Comparison of ENCODE assay signal across 12 cellular contexts in the genomic region with DNA sequence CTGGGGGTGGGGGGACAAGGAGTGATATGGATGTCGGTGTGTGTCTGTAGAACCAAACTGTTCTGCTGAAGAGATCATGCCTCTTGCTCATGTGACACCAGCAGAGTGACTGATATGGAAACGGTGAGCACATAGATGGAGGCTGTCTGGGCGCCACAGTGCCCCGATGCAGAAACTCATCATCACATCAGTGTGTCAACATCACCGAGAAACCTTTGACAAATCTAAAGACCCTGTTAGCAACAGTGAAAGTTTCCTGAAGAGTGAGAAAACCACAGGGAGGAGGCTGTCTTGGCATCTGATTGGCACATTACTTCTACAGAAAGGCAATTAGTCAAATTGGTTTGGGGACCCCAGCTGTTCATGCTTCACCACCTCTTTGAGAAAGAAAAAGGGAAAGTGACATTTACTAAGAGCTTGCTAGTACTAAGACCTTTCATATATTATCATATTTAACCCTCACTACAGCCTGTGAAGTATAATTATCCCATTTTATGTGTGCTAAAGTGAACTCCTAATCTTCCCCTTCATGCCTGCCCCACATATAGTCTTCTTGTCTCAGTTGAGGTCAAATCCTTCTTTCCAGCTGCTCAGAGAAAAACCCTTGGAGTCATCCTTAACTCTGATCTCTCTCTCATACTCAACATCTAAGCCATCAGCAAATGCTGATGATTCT. TPM values are rescaled to one million over a fixed set of nuclear protein-coding genes. Genes with fewer than 3 reads are reported as not detected.
DNase-seq lines count a peak whose midpoint lies in the region; ATAC-seq and TF ChIP-seq lines count a peak whose summit lies in the region.
"Had no signal": no experiment of that assay in that cellular context is flagged by ENCODE, and none has a peak within 500 bp of the region (broad histone marks: within the 10 kb centered on the region; RNA-seq: fewer than 3 reads in every experiment).

No MANE protein-coding gene starts in this region.

- POLR2A ChIA-PET in CD4-positive, alpha-beta memory T cell (lab: Charles Lee; ENCODE audit: partially characterized antibody), result interaction anchor here (0.5 to 1.9 kb wide), 6 partner anchors 9 to 35 kb away, joined by 3 to 6 read pairs (median 3); no protein-coding TSS in a partner anchor
- POLR2A ChIA-PET in GM10248 (lab: Yijun Ruan, JAX), result no interaction called here

- peak overlapping the region; percentile 14 for H3K27ac ChIP-seq in CD4-positive, alpha-beta memory T cell (ENCODE audit: low read depth, low read length)
- H3K27ac ChIP-seq in psoas muscle, result no peak overlapping the region

- peak in 1 of 5 donors; percentile 77 for DNase-seq in CD4-positive, alpha-beta memory T cell
- DNase-seq in activated naive CD8-positive, alpha-beta T cell treated with anti-CD3 and anti-CD28 coated beads for 36 hours, result peak; percentile 82
- DNase-seq in GM10248 (ENCODE audit: extremely low spot score), result no peak
- DNase-seq in omental fat pad (ENCODE audit: low spot score), result no peak
- no peak for DNase-seq in T-helper 9 cell
- no peak for DNase-seq in psoas muscle
- DNase-seq: DMS79, NCI-H1694 had no signal

- H3K27me3 ChIP-seq in CD4-positive, alpha-beta memory T cell (ENCODE audit: insufficient read depth, low read length), result no peaks in the 10 kb centered on the region
- H3K27me3 ChIP-seq in psoas muscle (ENCODE audit: insufficient read depth in 3 of 3, low read length in 2 of 3), result no peaks in the 10 kb centered on the region

- H3K4me1 ChIP-seq in CD4-positive, alpha-beta memory T cell (ENCODE audit: insufficient read depth, low read length), result peaks cover 81% of the 10 kb centered on the region
- H3K4me1 ChIP-seq in psoas muscle, result peaks cover 4% of the 10 kb centered on the region

- peaks cover 66 to 96% (median 78%) of the 10 kb centered on the region in 4 donors for H3K4me1 Mint-ChIP-seq in CD4-positive, alpha-beta memory T cell
- peaks cover 82% of the 10 kb centered on the region for H3K4me1 Mint-ChIP-seq in activated naive CD8-positive, alpha-beta T cell treated with anti-CD3 and anti-CD28 coated beads for 36 hours

- intact Hi-C loops in CD4-positive, alpha-beta memory T cell (cut with micrococcal nuclease), result no loop called here
- intact Hi-C loops in psoas muscle (cut with DNase I), result no loop called here

- no peaks in the 10 kb centered on the region for H3K9me3 Mint-ChIP-seq in CD4-positive, alpha-beta memory T cell
- H3K9me3 Mint-ChIP-seq in activated naive CD8-positive, alpha-beta T cell treated with anti-CD3 and anti-CD28 coated beads for 36 hours, result no peaks in the 10 kb centered on the region

- no peak overlapping the region for H3K4me3 ChIP-seq in CD4-positive, alpha-beta memory T cell (ENCODE audit: low read length in 2 of 2)
- no peak overlapping the region for H3K4me3 ChIP-seq in psoas muscle

- CTCF ChIA-PET in CD4-positive, alpha-beta memory T cell (lab: Charles Lee; ENCODE audit: partially characterized antibody), result interaction anchor here (1.3 to 1.7 kb wide), 2 partner anchors 11 to 25 kb away, joined by 5 read pairs; partner anchors contain the start of gene CSF2
- CTCF ChIA-PET in GM10248 (lab: Yijun Ruan, JAX), result interaction anchor here (1.1 to 2.1 kb wide), 4 partner anchors 11 to 80 kb away, joined by 3 to 7 read pairs (median 4); no protein-coding TSS in a partner anchor

- H3K9me3 ChIP-seq in CD4-positive, alpha-beta memory T cell (ENCODE audit: control insufficient read depth in 1 of 2, low read length in 2 of 2), result no peaks in the 10 kb centered on the region
- no peaks in the 10 kb centered on the region for H3K9me3 ChIP-seq in psoas muscle

- no peaks in the 10 kb centered on the region for H3K36me3 ChIP-seq in CD4-positive, alpha-beta memory T cell (ENCODE audit: insufficient read depth, low read length)
- no peaks in the 10 kb centered on the region for H3K36me3 ChIP-seq in psoas muscle (ENCODE audit: insufficient read depth in 1 of 2, low read depth in 1 of 2)

- ATAC-seq in GM21447 (IDR thresholded peaks at IDR 0.05; ENCODE audit: unreplicated experiment) (peak; percentile 37), HG03575 (IDR thresholded peaks at IDR 0.05; ENCODE audit: extremely low read depth, insufficient number of reproducible peaks, low FRiP score, unreplicated experiment) (peak; percentile 28), omental fat pad (ENCODE audit: low FRiP score) (no peak), psoas muscle (no peak)
- ATAC-seq: left lobe of liver had no signal

- peak overlapping the region; percentile 23 to 97 (median 88) for H3K27ac Mint-ChIP-seq in CD4-positive, alpha-beta memory T cell
- peak overlapping the region; percentile 97 for H3K27ac Mint-ChIP-seq in activated naive CD8-positive, alpha-beta T cell treated with anti-CD3 and anti-CD28 coated beads for 36 hours

- no peaks in the 10 kb centered on the region for H3K27me3 Mint-ChIP-seq in CD4-positive, alpha-beta memory T cell
- H3K27me3 Mint-ChIP-seq in activated naive CD8-positive, alpha-beta T cell treated with anti-CD3 and anti-CD28 coated beads for 36 hours, result no peaks in the 10 kb centered on the region

- no peak for TF ChIP-seq CTCF in GM10248 (IDR thresholded peaks at IDR 0.05; ENCODE audit: control extremely low read depth, extremely low read depth, low read depth, missing control alignments)
- no peak for TF ChIP-seq CTCF in omental fat pad (IDR thresholded peaks at IDR 0.05)
- no peak for TF ChIP-seq CTCF in psoas muscle (IDR thresholded peaks at IDR 0.05)

- H3K4me3 Mint-ChIP-seq in CD4-positive, alpha-beta memory T cell, result peak overlapping the region in 7 of 8 donors; percentile 9 to 70 (median 52)
- peak overlapping the region; percentile 55 for H3K4me3 Mint-ChIP-seq in activated naive CD8-positive, alpha-beta T cell treated with anti-CD3 and anti-CD28 coated beads for 36 hours

- 67 to 84% (median 82%) methylated on average over 5 of the region's 5 CpGs for WGBS in psoas muscle, 3 donors

- no peaks in the 10 kb centered on the region for H3K36me3 Mint-ChIP-seq in CD4-positive, alpha-beta memory T cell
- peaks cover 10% of the 10 kb centered on the region for H3K36me3 Mint-ChIP-seq in activated naive CD8-positive, alpha-beta T cell treated with anti-CD3 and anti-CD28 coated beads for 36 hours

RNA-seq across cellular contexts. Expression of gene CSF2, which starts 25.6 kb away (rescaled TPM):
- total RNA-seq in CD4-positive, alpha-beta memory T cell, result not detected
- polyA plus RNA-seq in CD4-positive, alpha-beta memory T cell, result under 1 TPM in 1 of 2 donors, not detected in 1; 0.77 TPM
- total RNA-seq in activated naive CD8-positive, alpha-beta T cell treated with anti-CD3 and anti-CD28 coated beads for 36 hours, result 100 to 1,000 TPM; 103 to 107 TPM
- total RNA-seq in omental fat pad (not detected), psoas muscle (not detected)
- under 1 TPM in 1 of 3 donors, not detected in 2; 0.14 TPM for polyA plus RNA-seq in psoas muscle
- total RNA-seq: left lobe of liver, subcutaneous adipose tissue had no signal

RNA-seq across cellular contexts. Expression of gene IL3, which starts 38.8 kb away (rescaled TPM):
- total RNA-seq in CD4-positive, alpha-beta memory T cell, result not detected
- polyA plus RNA-seq in CD4-positive, alpha-beta memory T cell, result not detected
- under 1 TPM; 0.20 to 0.49 TPM for total RNA-seq in activated naive CD8-positive, alpha-beta T cell treated with anti-CD3 and anti-CD28 coated beads for 36 hours
- total RNA-seq in omental fat pad (not detected), psoas muscle (not detected)
- not detected for polyA plus RNA-seq in psoas muscle
- total RNA-seq: left lobe of liver, subcutaneous adipose tissue had no signal

Comparison
In these comparisons a context has a peak if more than half of its experiments do, and no peak if none do; other contexts are left out.
1. ATAC-seq: peak in GM21447 (single experiment) and HG03575 (single experiment); none in omental fat pad (single experiment) and psoas muscle (0 of 4).
2. RNA of gene CSF2, which starts 25.6 kb away (total RNA-seq): 103 to 107 TPM in activated naive CD8-positive, alpha-beta T cell treated with anti-CD3 and anti-CD28 coated beads for 36 hours; not detected in CD4-positive, alpha-beta memory T cell, not detected in omental fat pad and not detected in psoas muscle; every median in the first group is over 10 times any median in the second.